20 cellular contexts compared by ENCODE assay signal in the genomic region with DNA sequence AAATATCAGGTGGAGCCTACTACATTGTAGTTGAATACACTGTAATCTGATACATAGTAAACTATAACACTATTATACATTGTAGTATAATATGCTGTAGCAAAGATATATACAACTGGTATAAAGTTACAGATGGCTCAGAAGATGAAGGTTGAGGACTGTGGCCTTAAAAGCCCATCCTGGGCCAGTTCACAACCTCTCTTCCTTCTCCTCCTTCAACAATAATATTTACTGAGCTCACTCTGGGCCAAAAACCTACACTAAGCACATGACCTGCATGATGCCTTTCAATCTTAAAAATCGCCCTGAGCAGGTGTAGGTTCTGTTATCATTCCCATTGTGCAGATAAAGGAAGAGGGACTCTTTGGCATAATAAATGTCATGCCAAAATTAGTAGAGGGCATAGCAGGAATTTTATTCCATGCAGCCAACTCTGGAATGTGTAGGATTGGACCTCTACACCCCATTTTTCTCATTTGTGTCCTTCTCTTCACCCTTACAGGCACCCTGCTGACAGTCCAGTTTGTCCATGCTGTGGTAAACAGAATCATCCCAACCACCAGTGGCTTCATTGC. TPM values are rescaled to one million over a fixed set of nuclear protein-coding genes. Genes with fewer than 3 reads are reported as not detected.
A peak's percentile ranks its signal among the peaks of the same experiment; 100 is the strongest.
DNase-seq lines count a peak whose midpoint lies in the region; ATAC-seq lines count a peak whose summit lies in the region.
"Had no signal": no experiment of that assay in that cellular context is flagged by ENCODE, and none has a peak within 500 bp of the region (broad histone marks: within the 10 kb centered on the region; RNA-seq: fewer than 3 reads in every experiment).

No MANE protein-coding gene starts in this region.

- H3K4me1 Mint-ChIP-seq in T-cell: no peaks in the 10 kb centered on the region
- H3K4me1 Mint-ChIP-seq: central memory CD8-positive, alpha-beta T cell had no signal

- no peak for ATAC-seq in T-cell (replicated peaks in 1 of 4)
- ATAC-seq: natural killer cell treated with Interleukin-12 subunit alpha and Interleukin-12 subunit beta and Interleukin-15 and Interleukin-18, amount 100 ng/mL, for 72 hours had no signal

- no peak overlapping the region for H3K27ac Mint-ChIP-seq in T-cell
- H3K27ac Mint-ChIP-seq: natural killer cell treated with Interleukin-12 subunit alpha and Interleukin-12 subunit beta and Interleukin-15 and Interleukin-18, amount 100 ng/mL, for 72 hours; stimulated activated naive CD8-positive, alpha-beta T cell treated with anti-CD3 and anti-CD28 coated beads, Interleukin-15, Interleukin-2, amounts not matched to agents 100 ng/mL and 50 ng/mL, for 24 hours had no signal

- no peak overlapping the region for H3K4me3 Mint-ChIP-seq in T-cell
- H3K4me3 Mint-ChIP-seq: central memory CD8-positive, alpha-beta T cell; natural killer cell treated with Interleukin-12 subunit alpha and Interleukin-12 subunit beta and Interleukin-15 and Interleukin-18, amount 100 ng/mL, for 72 hours; stimulated activated naive CD8-positive, alpha-beta T cell treated with anti-CD3 and anti-CD28 coated beads, Interleukin-15, Interleukin-2, amounts not matched to agents 100 ng/mL and 50 ng/mL, for 24 hours had no signal

- CTCF ChIA-PET in T-cell (lab: Charles Lee): no interaction called here

- H3K27me3 Mint-ChIP-seq in T-cell: peaks cover 0 to 5% of the 10 kb centered on the region in 2 donors
- H3K27me3 Mint-ChIP-seq: stimulated activated naive CD8-positive, alpha-beta T cell treated with anti-CD3 and anti-CD28 coated beads, Interleukin-15, Interleukin-2, amounts not matched to agents 100 ng/mL and 50 ng/mL, for 24 hours had no signal

- peak; percentile 21 for DNase-seq in EL
- DNase-seq in M059J (ENCODE audit: low read depth): peak; percentile 37
- peak; percentile 29 for DNase-seq in brain pericyte (ENCODE audit: low read depth, low spot score)
- DNase-seq in iris pigment epithelial cell (ENCODE audit: low read depth): peak; percentile 53
- DNase-seq in T-helper 2 cell: no peak
- no peak for DNase-seq in NCI-H2196 treated with DMSO at 0.1 percent for 48 hours (lab: John Stamatoyannopoulos, UW; ENCODE audit: unreplicated experiment)
- DNase-seq in T-cell: no peak
- DNase-seq: activated CD4-positive, alpha-beta T cell treated with anti-CD3 and anti-CD28 coated beads, Interleukin-2, amount 50 U/mL, for 1 hour; activated CD8-positive, alpha-beta memory T cell treated with anti-CD3 and anti-CD28 coated beads, Interleukin-2, amount 50 U/mL, for 4 hours; activated effector memory CD4-positive, alpha-beta T cell treated with anti-CD3 and anti-CD28 coated beads, Interleukin-2, amount 50 U/mL, for 16 hours; AML-193; effector memory CD4-positive, alpha-beta T cell; kidney; NCI-H1694; NCI-H524 treated with DMSO at 0.1 percent for 48 hours; SHP77; sigmoid colon had no signal

- POLR2A ChIA-PET in T-cell (lab: Charles Lee): no interaction called here

- H3K9me3 Mint-ChIP-seq in T-cell: no peaks in the 10 kb centered on the region
- H3K9me3 Mint-ChIP-seq: central memory CD8-positive, alpha-beta T cell; natural killer cell treated with Interleukin-12 subunit alpha and Interleukin-12 subunit beta and Interleukin-15 and Interleukin-18, amount 100 ng/mL, for 72 hours; stimulated activated naive CD8-positive, alpha-beta T cell treated with anti-CD3 and anti-CD28 coated beads, Interleukin-15, Interleukin-2, amounts not matched to agents 100 ng/mL and 50 ng/mL, for 24 hours had no signal

- no peaks in the 10 kb centered on the region for H3K36me3 Mint-ChIP-seq in T-cell
- H3K36me3 Mint-ChIP-seq: natural killer cell treated with Interleukin-12 subunit alpha and Interleukin-12 subunit beta and Interleukin-15 and Interleukin-18, amount 100 ng/mL, for 72 hours had no signal

RNA-seq across cellular contexts. Expression of gene SIN3B, which starts 14.6 kb away (rescaled TPM):
- total RNA-seq in M059J (2014; rRNA removed; shearing (Covaris generic)): 10.1 and 14.5 TPM in 2 replicates
- 10 to 100 TPM; 76.4 to 94.5 (median 84.1) TPM for total RNA-seq in T-cell

Comparison
In these comparisons a context has a peak if more than half of its experiments do, and no peak if none do; other contexts are left out.
1. DNase-seq: peak in EL (single experiment), M059J (single experiment), brain pericyte (single experiment) and iris pigment epithelial cell (single experiment); none in T-helper 2 cell (0 of 5), NCI-H2196 treated with DMSO at 0.1 percent for 48 hours (single experiment) and T-cell (0 of 34).